ENCODE assay signal across 14 cellular contexts in the genomic region with DNA sequence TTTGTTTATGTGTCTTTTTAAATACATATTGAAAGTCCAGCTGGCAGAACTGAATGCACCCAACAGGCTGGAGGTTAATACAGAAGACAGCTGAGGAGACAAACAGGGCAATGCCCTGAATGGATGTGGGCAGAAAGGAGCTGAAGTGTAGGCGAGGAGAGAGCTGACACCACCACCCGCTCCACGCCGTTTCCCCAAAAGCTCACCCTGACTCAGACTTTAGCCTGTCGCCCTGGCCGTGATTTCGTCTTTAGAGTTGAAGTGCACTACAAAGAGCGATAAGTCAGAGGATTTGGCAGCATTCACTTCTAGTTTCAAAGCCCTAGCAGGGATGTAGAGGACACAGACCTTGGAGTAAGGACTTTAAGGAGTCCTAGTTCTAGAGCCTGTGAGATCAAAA. TPM values are rescaled to one million over a fixed set of nuclear protein-coding genes. Genes with fewer than 3 reads are reported as not detected.
A peak's percentile ranks its signal among the peaks of the same experiment; 100 is the strongest.
DNase-seq lines count a peak whose midpoint lies in the region; ATAC-seq, FAIRE-seq and TF ChIP-seq lines count a peak whose summit lies in the region.
"Had no signal": no experiment of that assay in that cellular context is flagged by ENCODE, and none has a peak within 500 bp of the region (broad histone marks: within the 10 kb centered on the region; RNA-seq: fewer than 3 reads in every experiment).

No MANE protein-coding gene starts in this region.

- H3K27me3 Mint-ChIP-seq in activated CD4-positive, alpha-beta T cell treated with anti-CD3 and anti-CD28 coated beads, Interleukin-2, amount 10 ng/mL, durations not matched to agents 7 days and 5 days = no peaks in the 10 kb centered on the region
- H3K27me3 Mint-ChIP-seq in activated T-cell treated with anti-CD3 and anti-CD28 coated beads, Interleukin-2, amount 50 U/mL, for 24 hours = no peaks in the 10 kb centered on the region

- H3K27me3 ChIP-seq in lower lobe of right lung (ENCODE audit: low read depth) = no peaks in the 10 kb centered on the region
- H3K27me3 ChIP-seq: SJCRH30, tibial nerve had no signal

- intact Hi-C loops in lower lobe of right lung (cut with DNase I) = no loop called here

- DNase-seq in activated CD4-positive, alpha-beta T cell treated with anti-CD3 and anti-CD28 coated beads for 4 hours = peak; percentile 36 to 37
- DNase-seq in activated CD4-positive, alpha-beta T cell treated with anti-CD3 and anti-CD28 coated beads, Interleukin-2, amount 10 ng/mL, durations not matched to agents 7 days and 5 days = no peak
- DNase-seq in activated T-cell treated with anti-CD3 and anti-CD28 coated beads, Interleukin-2, amount 50 U/mL, for 24 hours = peak; percentile 47
- DNase-seq in lower lobe of right lung (peak; percentile 53), D721Med (ENCODE audit: insufficient read length, low spot score) (no peak), GM20000 (ENCODE audit: low spot score) (no peak)
- DNase-seq in stimulated activated effector memory CD8-positive, alpha-beta T cell treated with anti-CD3 and anti-CD28 coated beads, Interleukin-12 subunit alpha, Interleukin-12 subunit beta, amount 100 ng/mL, for 72 hours (ENCODE audit: low spot score in 2 of 2) = no peak
- DNase-seq: activated CD4-positive, CD25-positive, alpha-beta regulatory T cell; NCI-H2107; NK-92 treated with Interleukin-12 subunit alpha and Interleukin-12 subunit beta, amount 100 ng/mL, for 24 hours; SJCRH30 had no signal

- H3K4me1 ChIP-seq in lower lobe of right lung = peaks cover 30% of the 10 kb centered on the region

- H3K36me3 Mint-ChIP-seq in activated CD4-positive, alpha-beta T cell treated with anti-CD3 and anti-CD28 coated beads, Interleukin-2, amount 10 ng/mL, durations not matched to agents 7 days and 5 days (ENCODE audit: low read depth) = peaks cover 12% of the 10 kb centered on the region
- peaks cover 24% of the 10 kb centered on the region for H3K36me3 Mint-ChIP-seq in activated T-cell treated with anti-CD3 and anti-CD28 coated beads, Interleukin-2, amount 50 U/mL, for 24 hours (ENCODE audit: low read depth)
- peaks cover 27% of the 10 kb centered on the region for H3K36me3 Mint-ChIP-seq in stimulated activated effector memory CD8-positive, alpha-beta T cell treated with anti-CD3 and anti-CD28 coated beads, Interleukin-12 subunit alpha, Interleukin-12 subunit beta, amount 100 ng/mL, for 72 hours

- H3K4me3 Mint-ChIP-seq in activated CD4-positive, alpha-beta T cell treated with anti-CD3 and anti-CD28 coated beads, Interleukin-2, amount 10 ng/mL, durations not matched to agents 7 days and 5 days = no peak overlapping the region
- H3K4me3 Mint-ChIP-seq in activated T-cell treated with anti-CD3 and anti-CD28 coated beads, Interleukin-2, amount 50 U/mL, for 24 hours = peak overlapping the region; percentile 46
- peak overlapping the region; percentile 32 for H3K4me3 Mint-ChIP-seq in stimulated activated effector memory CD8-positive, alpha-beta T cell treated with anti-CD3 and anti-CD28 coated beads, Interleukin-12 subunit alpha, Interleukin-12 subunit beta, amount 100 ng/mL, for 72 hours

- POLR2A ChIA-PET in activated CD4-positive, alpha-beta T cell treated with anti-CD3 and anti-CD28 coated beads, Interleukin-2, amount 10 ng/mL, durations not matched to agents 7 days and 5 days (lab: Charles Lee) = no interaction called here

- TF ChIP-seq CTCF in lower lobe of right lung (IDR thresholded peaks at IDR 0.05) = no peak
- TF ChIP-seq CTCF in D721Med (IDR thresholded peaks at IDR 0.05; ENCODE audit: insufficient read depth, missing control alignments) = no peak
- no peak for TF ChIP-seq CTCF in GM20000 (IDR thresholded peaks at IDR 0.05; ENCODE audit: extremely low read depth, missing control alignments)

- ATAC-seq in lower lobe of right lung = peak in 1 of 2 donors; percentile 36
- ATAC-seq in stimulated activated effector memory CD8-positive, alpha-beta T cell treated with anti-CD3 and anti-CD28 coated beads, Interleukin-12 subunit alpha, Interleukin-12 subunit beta, amount 100 ng/mL, for 72 hours = no peak
- no peak for ATAC-seq in HG03520 (IDR thresholded peaks at IDR 0.05; ENCODE audit: unreplicated experiment)

- H3K27ac Mint-ChIP-seq in activated CD4-positive, alpha-beta T cell treated with anti-CD3 and anti-CD28 coated beads, Interleukin-2, amount 10 ng/mL, durations not matched to agents 7 days and 5 days = no peak overlapping the region
- peak overlapping the region; percentile 83 for H3K27ac Mint-ChIP-seq in activated T-cell treated with anti-CD3 and anti-CD28 coated beads, Interleukin-2, amount 50 U/mL, for 24 hours
- H3K27ac Mint-ChIP-seq in stimulated activated effector memory CD8-positive, alpha-beta T cell treated with anti-CD3 and anti-CD28 coated beads, Interleukin-12 subunit alpha, Interleukin-12 subunit beta, amount 100 ng/mL, for 72 hours = peak overlapping the region; percentile 44

- no peaks in the 10 kb centered on the region for H3K9me3 ChIP-seq in lower lobe of right lung
- H3K9me3 ChIP-seq: SJCRH30, tibial nerve had no signal

- CTCF ChIA-PET in activated CD4-positive, alpha-beta T cell treated with anti-CD3 and anti-CD28 coated beads, Interleukin-2, amount 10 ng/mL, durations not matched to agents 7 days and 5 days (lab: Charles Lee) = interaction anchor here (0.6 to 1.8 kb wide), 9 partner anchors 9 to 357 kb away, joined by 3 to 6 read pairs (median 3); no protein-coding TSS in a partner anchor

- H3K27ac ChIP-seq in lower lobe of right lung = no peak overlapping the region
- H3K27ac ChIP-seq: SJCRH30 had no signal

- H3K9me3 Mint-ChIP-seq in activated CD4-positive, alpha-beta T cell treated with anti-CD3 and anti-CD28 coated beads, Interleukin-2, amount 10 ng/mL, durations not matched to agents 7 days and 5 days = no peaks in the 10 kb centered on the region
- no peaks in the 10 kb centered on the region for H3K9me3 Mint-ChIP-seq in activated T-cell treated with anti-CD3 and anti-CD28 coated beads, Interleukin-2, amount 50 U/mL, for 24 hours
- H3K9me3 Mint-ChIP-seq in stimulated activated effector memory CD8-positive, alpha-beta T cell treated with anti-CD3 and anti-CD28 coated beads, Interleukin-12 subunit alpha, Interleukin-12 subunit beta, amount 100 ng/mL, for 72 hours = no peaks in the 10 kb centered on the region

- no peak for FAIRE-seq in D721Med (lab: Jason Lieb, UNC)
- FAIRE-seq: A204.1 had no signal

- H3K4me3 ChIP-seq in lower lobe of right lung = no peak overlapping the region
- H3K4me3 ChIP-seq: SJCRH30, tibial nerve had no signal

- H3K4me1 Mint-ChIP-seq in activated CD4-positive, alpha-beta T cell treated with anti-CD3 and anti-CD28 coated beads, Interleukin-2, amount 10 ng/mL, durations not matched to agents 7 days and 5 days = peaks cover 55% of the 10 kb centered on the region
- peaks cover 70% of the 10 kb centered on the region for H3K4me1 Mint-ChIP-seq in activated T-cell treated with anti-CD3 and anti-CD28 coated beads, Interleukin-2, amount 50 U/mL, for 24 hours (ENCODE audit: low read depth)
- H3K4me1 Mint-ChIP-seq in stimulated activated effector memory CD8-positive, alpha-beta T cell treated with anti-CD3 and anti-CD28 coated beads, Interleukin-12 subunit alpha, Interleukin-12 subunit beta, amount 100 ng/mL, for 72 hours = peaks cover 41% of the 10 kb centered on the region

- no peaks in the 10 kb centered on the region for H3K36me3 ChIP-seq in lower lobe of right lung
- H3K36me3 ChIP-seq: SJCRH30, tibial nerve had no signal

RNA-seq across cellular contexts. Expression of gene ERAP1, which starts 2.2 kb away (rescaled TPM):
- 100 to 1,000 TPM; 117 to 161 TPM for total RNA-seq in activated CD4-positive, alpha-beta T cell treated with anti-CD3 and anti-CD28 coated beads, Interleukin-2, amount 10 ng/mL, durations not matched to agents 7 days and 5 days
- 72.0 TPM for total RNA-seq in lower lobe of right lung

Comparison
In these comparisons a context has a peak if more than half of its experiments do, and no peak if none do; other contexts are left out.
1. DNase-seq: peak in activated CD4-positive, alpha-beta T cell treated with anti-CD3 and anti-CD28 coated beads for 4 hours (2 of 2), activated T-cell treated with anti-CD3 and anti-CD28 coated beads, Interleukin-2, amount 50 U/mL, for 24 hours (single experiment) and lower lobe of right lung (single experiment); none in activated CD4-positive, alpha-beta T cell treated with anti-CD3 and anti-CD28 coated beads, Interleukin-2, amount 10 ng/mL, durations not matched to agents 7 days and 5 days (single experiment), stimulated activated effector memory CD8-positive, alpha-beta T cell treated with anti-CD3 and anti-CD28 coated beads, Interleukin-12 subunit alpha, Interleukin-12 subunit beta, amount 100 ng/mL, for 72 hours (0 of 2), D721Med (single experiment) and GM20000 (single experiment).